23 cellular contexts compared by ENCODE assay signal in genomic region chr6:168791916-168792315, GRCh38.
"Had no signal": no experiment of that assay in that cellular context is flagged by ENCODE, and none has a peak within 500 bp of the region (broad histone marks: within the 10 kb centered on the region; RNA-seq: fewer than 3 reads in every experiment).

No MANE protein-coding gene starts in this region.

- H3K27ac Mint-ChIP-seq: activated CD4-positive, alpha-beta memory T cell treated with anti-CD3 and anti-CD28 coated beads, Interleukin-2, amount 10 ng/mL, durations not matched to agents 7 days and 5 days; activated CD4-positive, alpha-beta T cell treated with anti-CD3 and anti-CD28 coated beads, Interleukin-2, amount 10 ng/mL, durations not matched to agents 24 days and 14 days; activated CD8-positive, alpha-beta memory T cell treated with anti-CD3 and anti-CD28 coated beads, Interleukin-2, amount 10 ng/mL, durations not matched to agents 7 days and 5 days; activated naive CD4-positive, alpha-beta T cell treated with anti-CD3 and anti-CD28 coated beads, Interleukin-2, amount 50 U/mL, for 24 hours; activated T-helper 1 cell treated with anti-CD3 and anti-CD28 coated beads, Interleukin-12 subunit alpha, Interleukin-12 subunit beta, Interleukin-2, Interleukin-4 antibody, amounts not matched to agents 30 ng/mL and 10 ng/mL and 1 ng/mL, durations not matched to agents 14 hours and 24 hours and 36 hours; naive thymus-derived CD8-positive, alpha-beta T cell; neural progenitor cell had no signal

- DNase-seq: activated CD4-positive, alpha-beta memory T cell treated with anti-CD3 and anti-CD28 coated beads, Interleukin-2, amount 10 ng/mL, durations not matched to agents 7 days and 5 days; activated CD4-positive, alpha-beta T cell treated with anti-CD3 and anti-CD28 coated beads, Interleukin-2, amount 10 ng/mL, durations not matched to agents 24 days and 14 days; activated CD8-positive, alpha-beta memory T cell treated with anti-CD3 and anti-CD28 coated beads, Interleukin-2, amount 10 ng/mL, durations not matched to agents 7 days and 5 days; activated gamma-delta T cell; activated T-cell treated with anti-CD3 and anti-CD28 coated beads for 4 hours; brain microvascular endothelial cell; central memory CD4-positive, alpha-beta T cell; dermis blood vessel endothelial cell; effector memory CD4-positive, alpha-beta T cell; foreskin melanocyte; kidney; lower lobe of right lung; naive thymus-derived CD8-positive, alpha-beta T cell; psoas muscle; right cardiac atrium; stimulated activated CD4-positive, alpha-beta T cell treated with anti-CD3 and anti-CD28 coated beads, Interleukin-4, amount 100 ng/mL, for 24 hours; stimulated activated naive CD8-positive, alpha-beta T cell treated with anti-CD3 and anti-CD28 coated beads, Interleukin-15, Interleukin-2, amounts not matched to agents 100 U/mL and 50 U/mL, for 24 hours; tibial artery had no signal

- ATAC-seq: activated CD4-positive, CD25-positive, alpha-beta regulatory T cell treated with anti-CD3 and anti-CD28 coated beads, Interleukin-2, amount 50 U/mL, for 24 hours; activated CD8-positive, alpha-beta memory T cell treated with anti-CD3 and anti-CD28 coated beads, Interleukin-2, amount 10 ng/mL, durations not matched to agents 7 days and 5 days; left lobe of liver; lower lobe of right lung; naive thymus-derived CD8-positive, alpha-beta T cell; psoas muscle; right cardiac atrium; stimulated activated naive CD8-positive, alpha-beta T cell treated with anti-CD3 and anti-CD28 coated beads, Interleukin-15, Interleukin-2, amounts not matched to agents 100 U/mL and 50 U/mL, for 24 hours had no signal

- H3K4me3 Mint-ChIP-seq: activated CD4-positive, alpha-beta memory T cell treated with anti-CD3 and anti-CD28 coated beads, Interleukin-2, amount 10 ng/mL, durations not matched to agents 7 days and 5 days; activated CD4-positive, alpha-beta T cell treated with anti-CD3 and anti-CD28 coated beads, Interleukin-2, amount 10 ng/mL, durations not matched to agents 24 days and 14 days; activated CD8-positive, alpha-beta memory T cell treated with anti-CD3 and anti-CD28 coated beads, Interleukin-2, amount 10 ng/mL, durations not matched to agents 7 days and 5 days; activated naive CD4-positive, alpha-beta T cell treated with anti-CD3 and anti-CD28 coated beads, Interleukin-2, amount 50 U/mL, for 24 hours; activated T-helper 1 cell treated with anti-CD3 and anti-CD28 coated beads, Interleukin-12 subunit alpha, Interleukin-12 subunit beta, Interleukin-2, Interleukin-4 antibody, amounts not matched to agents 30 ng/mL and 10 ng/mL and 1 ng/mL, durations not matched to agents 14 hours and 24 hours and 36 hours; naive thymus-derived CD8-positive, alpha-beta T cell; neural progenitor cell had no signal

- H3K36me3 Mint-ChIP-seq: activated CD8-positive, alpha-beta memory T cell treated with anti-CD3 and anti-CD28 coated beads, Interleukin-2, amount 10 ng/mL, durations not matched to agents 7 days and 5 days; activated naive CD4-positive, alpha-beta T cell treated with anti-CD3 and anti-CD28 coated beads, Interleukin-2, amount 50 U/mL, for 24 hours; naive thymus-derived CD8-positive, alpha-beta T cell; neural progenitor cell had no signal

- H3K9me3 Mint-ChIP-seq: activated CD4-positive, alpha-beta memory T cell treated with anti-CD3 and anti-CD28 coated beads, Interleukin-2, amount 10 ng/mL, durations not matched to agents 7 days and 5 days; activated CD4-positive, alpha-beta T cell treated with anti-CD3 and anti-CD28 coated beads, Interleukin-2, amount 10 ng/mL, durations not matched to agents 24 days and 14 days; activated naive CD4-positive, alpha-beta T cell treated with anti-CD3 and anti-CD28 coated beads, Interleukin-2, amount 50 U/mL, for 24 hours; activated T-helper 1 cell treated with anti-CD3 and anti-CD28 coated beads, Interleukin-12 subunit alpha, Interleukin-12 subunit beta, Interleukin-2, Interleukin-4 antibody, amounts not matched to agents 30 ng/mL and 10 ng/mL and 1 ng/mL, durations not matched to agents 14 hours and 24 hours and 36 hours had no signal

- H3K27me3 Mint-ChIP-seq: activated CD4-positive, alpha-beta memory T cell treated with anti-CD3 and anti-CD28 coated beads, Interleukin-2, amount 10 ng/mL, durations not matched to agents 7 days and 5 days; activated CD4-positive, alpha-beta T cell treated with anti-CD3 and anti-CD28 coated beads, Interleukin-2, amount 10 ng/mL, durations not matched to agents 24 days and 14 days; activated CD8-positive, alpha-beta memory T cell treated with anti-CD3 and anti-CD28 coated beads, Interleukin-2, amount 10 ng/mL, durations not matched to agents 7 days and 5 days; activated naive CD4-positive, alpha-beta T cell treated with anti-CD3 and anti-CD28 coated beads, Interleukin-2, amount 50 U/mL, for 24 hours had no signal

- H3K4me1 Mint-ChIP-seq: activated CD4-positive, alpha-beta memory T cell treated with anti-CD3 and anti-CD28 coated beads, Interleukin-2, amount 10 ng/mL, durations not matched to agents 7 days and 5 days; activated CD4-positive, alpha-beta T cell treated with anti-CD3 and anti-CD28 coated beads, Interleukin-2, amount 10 ng/mL, durations not matched to agents 24 days and 14 days; activated CD8-positive, alpha-beta memory T cell treated with anti-CD3 and anti-CD28 coated beads, Interleukin-2, amount 10 ng/mL, durations not matched to agents 7 days and 5 days; activated naive CD4-positive, alpha-beta T cell treated with anti-CD3 and anti-CD28 coated beads, Interleukin-2, amount 50 U/mL, for 24 hours; neural progenitor cell had no signal
